ENCODE assay signal across 2 cellular contexts in the genomic region with DNA sequence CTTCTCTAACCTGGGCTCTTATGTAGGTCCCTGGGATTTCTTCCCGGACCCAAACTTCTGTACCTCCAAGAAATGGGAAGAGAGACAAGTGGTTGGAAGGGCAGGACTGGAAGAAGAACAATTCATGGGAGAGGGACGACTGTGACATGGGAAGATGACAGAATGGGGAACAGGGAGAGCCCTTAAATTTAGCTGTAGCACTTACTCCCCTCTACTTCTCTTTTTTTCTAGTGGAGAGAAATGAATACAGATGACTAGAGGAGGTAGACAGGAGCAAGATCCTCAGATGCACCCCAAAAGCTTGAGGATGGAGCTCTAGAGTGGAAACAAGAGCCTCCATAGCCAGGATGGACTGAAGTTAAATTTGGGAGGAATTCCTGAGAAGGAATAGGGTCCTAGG.
TF ChIP-seq lines count a peak whose summit lies in the region.

No MANE protein-coding gene starts in this region.

TF ChIP-seq in K562, 482 proteins besides CTCF, POLR2A, EP300 and RAD21:
- no peak for TF ChIP-seq ZNF124 (CRISPR knock-in tag; IDR thresholded peaks at IDR 0.05)
- TF ChIP-seq RHOXF2B (CRISPR knock-in tag; conservative IDR thresholded peaks at IDR 0.05) = no peak
- TF ChIP-seq, protein P1, sequence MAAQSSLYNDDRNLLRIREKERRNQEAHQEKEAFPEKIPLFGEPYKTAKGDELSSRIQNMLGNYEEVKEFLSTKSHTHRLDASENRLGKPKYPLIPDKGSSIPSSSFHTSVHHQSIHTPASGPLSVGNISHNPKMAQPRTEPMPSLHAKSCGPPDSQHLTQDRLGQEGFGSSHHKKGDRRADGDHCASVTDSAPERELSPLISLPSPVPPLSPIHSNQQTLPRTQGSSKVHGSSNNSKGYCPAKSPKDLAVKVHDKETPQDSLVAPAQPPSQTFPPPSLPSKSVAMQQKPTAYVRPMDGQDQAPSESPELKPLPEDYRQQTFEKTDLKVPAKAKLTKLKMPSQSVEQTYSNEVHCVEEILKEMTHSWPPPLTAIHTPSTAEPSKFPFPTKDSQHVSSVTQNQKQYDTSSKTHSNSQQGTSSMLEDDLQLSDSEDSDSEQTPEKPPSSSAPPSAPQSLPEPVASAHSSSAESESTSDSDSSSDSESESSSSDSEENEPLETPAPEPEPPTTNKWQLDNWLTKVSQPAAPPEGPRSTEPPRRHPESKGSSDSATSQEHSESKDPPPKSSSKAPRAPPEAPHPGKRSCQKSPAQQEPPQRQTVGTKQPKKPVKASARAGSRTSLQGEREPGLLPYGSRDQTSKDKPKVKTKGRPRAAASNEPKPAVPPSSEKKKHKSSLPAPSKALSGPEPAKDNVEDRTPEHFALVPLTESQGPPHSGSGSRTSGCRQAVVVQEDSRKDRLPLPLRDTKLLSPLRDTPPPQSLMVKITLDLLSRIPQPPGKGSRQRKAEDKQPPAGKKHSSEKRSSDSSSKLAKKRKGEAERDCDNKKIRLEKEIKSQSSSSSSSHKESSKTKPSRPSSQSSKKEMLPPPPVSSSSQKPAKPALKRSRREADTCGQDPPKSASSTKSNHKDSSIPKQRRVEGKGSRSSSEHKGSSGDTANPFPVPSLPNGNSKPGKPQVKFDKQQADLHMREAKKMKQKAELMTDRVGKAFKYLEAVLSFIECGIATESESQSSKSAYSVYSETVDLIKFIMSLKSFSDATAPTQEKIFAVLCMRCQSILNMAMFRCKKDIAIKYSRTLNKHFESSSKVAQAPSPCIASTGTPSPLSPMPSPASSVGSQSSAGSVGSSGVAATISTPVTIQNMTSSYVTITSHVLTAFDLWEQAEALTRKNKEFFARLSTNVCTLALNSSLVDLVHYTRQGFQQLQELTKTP (IDR thresholded peaks at IDR 0.05; ENCODE audit: low read depth in 1 of 2, partially characterized antibody in 2 of 2) = no peak
- TF ChIP-seq NR0B1 (IDR thresholded peaks at IDR 0.05; ENCODE audit: partially characterized antibody) = no peak
- TF ChIP-seq, protein P2, sequence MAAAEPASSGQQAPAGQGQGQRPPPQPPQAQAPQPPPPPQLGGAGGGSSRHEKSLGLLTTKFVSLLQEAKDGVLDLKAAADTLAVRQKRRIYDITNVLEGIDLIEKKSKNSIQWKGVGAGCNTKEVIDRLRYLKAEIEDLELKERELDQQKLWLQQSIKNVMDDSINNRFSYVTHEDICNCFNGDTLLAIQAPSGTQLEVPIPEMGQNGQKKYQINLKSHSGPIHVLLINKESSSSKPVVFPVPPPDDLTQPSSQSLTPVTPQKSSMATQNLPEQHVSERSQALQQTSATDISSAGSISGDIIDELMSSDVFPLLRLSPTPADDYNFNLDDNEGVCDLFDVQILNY (CRISPR knock-in tag; IDR thresholded peaks at IDR 0.05) = no peak
- TF ChIP-seq RBBP5 (IDR thresholded peaks at IDR 0.05; ENCODE audit: borderline replicate concordance, insufficient read depth, low read length, poor library complexity, severe bottlenecking) = peak; percentile 5

TF ChIP-seq in GM23338, 12 proteins besides CTCF, POLR2A, EP300 and RAD21:
- TF ChIP-seq EZH2phosphoT487 (IDR thresholded peaks at IDR 0.05; ENCODE audit: unreplicated experiment) (no peak), JUNB (IDR thresholded peaks at IDR 0.05; ENCODE audit: unreplicated experiment) (no peak), REST (IDR thresholded peaks at IDR 0.05; ENCODE audit: unreplicated experiment) (no peak), POLR2AphosphoS5 (IDR thresholded peaks at IDR 0.05; ENCODE audit: low read depth) (no peak), EZH2 (IDR thresholded peaks at IDR 0.05; ENCODE audit: low read depth, unreplicated experiment) (no peak), ZNF331 (CRISPR knock-in tag; IDR thresholded peaks at IDR 0.05; ENCODE audit: low read depth) (no peak), STAT1 (IDR thresholded peaks at IDR 0.05; ENCODE audit: unreplicated experiment) (no peak)
